Comparison of ENCODE assay signal across 8 cellular contexts in genomic region chr14:49633650-49634546, GRCh38. TPM values are rescaled to one million over a fixed set of nuclear protein-coding genes. Genes with fewer than 3 reads are reported as not detected.
DNase-seq lines count a peak whose midpoint lies in the region; TF ChIP-seq lines count a peak whose summit lies in the region.

No MANE protein-coding gene starts in this region.

- H3K4me1 ChIP-seq in HAP-1, result peaks cover 23% of the 10 kb centered on the region
- H3K4me1 ChIP-seq in neuron (ENCODE audit: insufficient read depth, low read length), result peaks cover 13% of the 10 kb centered on the region

- H3K36me3 ChIP-seq in HAP-1 (replicated peaks) (peaks cover 26% of the 10 kb centered on the region), neuron (ENCODE audit: insufficient read depth, low read length) (peaks cover 14% of the 10 kb centered on the region)

- peak; percentile 75 for TF ChIP-seq POLR2A in Raji (IDR thresholded peaks at IDR 0.05; ENCODE audit: insufficient read depth, low read depth, low read length)

- peak; percentile 80 for TF ChIP-seq CTCF in foreskin fibroblast (IDR thresholded peaks at IDR 0.05; ENCODE audit: low read depth, low read length)

- H3K4me3 ChIP-seq in HAP-1 (peak overlapping the region; percentile 88), foreskin fibroblast (ENCODE audit: low read depth in 1 of 2, low read length in 2 of 2) (peak overlapping the region; percentile 85 to 89), neuron (ENCODE audit: low read length) (peak overlapping the region; percentile 99)

- DNase-seq in GF-D8 (lab: John Stamatoyannopoulos, UW), result peak; percentile 84
- peak; percentile 91 to 95 for DNase-seq in HAP-1 (ENCODE audit: low spot score in 2 of 2)
- DNase-seq in M059J (ENCODE audit: low read depth), result peak; percentile 91
- DNase-seq in activated gamma-delta T cell (lab: John Stamatoyannopoulos, UW), result peak; percentile 91
- DNase-seq in foreskin fibroblast, result peak; percentile 93 to 99
- DNase-seq in stromal cell of bone marrow (ENCODE audit: low read depth), result peak; percentile 88

- H3K9me3 ChIP-seq in HAP-1 (no peaks in the 10 kb centered on the region), neuron (ENCODE audit: low read length) (no peaks in the 10 kb centered on the region)

- in situ Hi-C loops in HAP-1 (cut with MboI; ENCODE audit: low sequenced_read_pairs), result loop anchor here (10.0 kb wide), 1 partner anchor 471 kb away; no protein-coding TSS in a partner anchor

- H3K27me3 ChIP-seq in HAP-1 (ENCODE audit: low read depth) (no peaks in the 10 kb centered on the region), neuron (ENCODE audit: insufficient read depth, low read length) (no peaks in the 10 kb centered on the region)

- H2AFZ ChIP-seq in neuron (ENCODE audit: low read depth, low read length), result peak overlapping the region; percentile 33

RNA-seq across cellular contexts. Expression of gene DNAAF2, which starts 1.1 kb away (rescaled TPM):
- total RNA-seq in M059J (2014; rRNA removed; shearing (Covaris generic)), result 10.4 and 10.9 TPM in 2 replicates

RNA-seq across cellular contexts. Expression of gene MGAT2, which starts 13.3 kb away (rescaled TPM):
- total RNA-seq in M059J (2014; rRNA removed; shearing (Covaris generic)), result 71.6 and 93.3 TPM in 2 replicates

RNA-seq across cellular contexts. Expression of gene RPL36AL, which starts 13.5 kb away (rescaled TPM):
- 318 and 363 TPM in 2 replicates for total RNA-seq in M059J (2014; rRNA removed; shearing (Covaris generic))

RNA-seq across cellular contexts. Expression of gene LRR1, which starts 35.2 kb away (rescaled TPM):
- total RNA-seq in M059J (2014; rRNA removed; shearing (Covaris generic)), result 45.9 and 48.6 TPM in 2 replicates

RNA-seq across cellular contexts. Expression of gene RPS29, which starts 47.7 kb away (rescaled TPM):
- total RNA-seq in M059J (2014; rRNA removed; shearing (Covaris generic)), result 3,253 and 9,545 TPM in 2 replicates

Comparison
In these comparisons a context has a peak if more than half of its experiments do, and no peak if none do; other contexts are left out.
1. Peak in every context shown above with its lines: DNase-seq and H3K4me3 ChIP-seq.